24 cellular contexts compared by ENCODE assay signal in genomic region chr9:134053941-134054761, GRCh38. TPM values are rescaled to one million over a fixed set of nuclear protein-coding genes. Genes with fewer than 3 reads are reported as not detected.
DNase-seq lines count a peak whose midpoint lies in the region; ATAC-seq, FAIRE-seq and TF ChIP-seq lines count a peak whose summit lies in the region.
"Had no signal": no experiment of that assay in that cellular context is flagged by ENCODE, and none has a peak within 500 bp of the region (broad histone marks: within the 10 kb centered on the region; RNA-seq: fewer than 3 reads in every experiment).

No MANE protein-coding gene starts in this region.

- H3K4me2 ChIP-seq in K562 (ENCODE audit: insufficient read depth, low read length): no peak overlapping the region
- no peak overlapping the region for H3K4me2 ChIP-seq in HepG2 (ENCODE audit: low read depth, low read length)

- H3K9me3 ChIP-seq in K562 (replicated peaks; ENCODE audit: control insufficient read depth, insufficient read depth, low read depth, low read length) (no peaks in the 10 kb centered on the region), HepG2 (ENCODE audit: low read length) (no peaks in the 10 kb centered on the region), sigmoid colon (no peaks in the 10 kb centered on the region)

- POLR2A ChIA-PET in K562 (lab: Yijun Ruan, JAX): no interaction called here
- POLR2A ChIA-PET in HepG2 (lab: Yijun Ruan, JAX): no interaction called here

- FAIRE-seq in K562 (lab: Jason Lieb, UNC) (no peak), HepG2 (lab: Jason Lieb, UNC) (no peak)
- FAIRE-seq: GM12878, TTC549 had no signal

- no peak overlapping the region for H2AFZ ChIP-seq in K562 (ENCODE audit: low read depth, low read length)
- H2AFZ ChIP-seq in HepG2 (ENCODE audit: low read length): no peak overlapping the region

- TF ChIP-seq EP300 in K562 (IDR thresholded peaks at IDR 0.05; ENCODE audit: low read length) (no peak), HepG2 (IDR thresholded peaks at IDR 0.05; ENCODE audit: low read depth in 2 of 2, low read length in 2 of 2) (no peak), HepG2 (CRISPR knock-in tag; IDR thresholded peaks at IDR 0.05; ENCODE audit: borderline replicate concordance) (no peak), sigmoid colon (IDR thresholded peaks at IDR 0.05) (no peak)

- H3K4me1 ChIP-seq in K562 (replicated peaks in 1 of 2; ENCODE audit: control insufficient read depth in 2 of 2, insufficient read depth in 2 of 2, low read length in 2 of 2): peaks cover 0 to 57% of the 10 kb centered on the region in 2 experiments; a peak in 2 of 5 replicates
- H3K4me1 ChIP-seq in HepG2 (ENCODE audit: insufficient read depth, low read length): peaks cover 38% of the 10 kb centered on the region
- peaks cover 0 to 54% (median 48%) of the 10 kb centered on the region in 4 donors for H3K4me1 ChIP-seq in sigmoid colon

- H3K4me3 Mint-ChIP-seq in activated CD8-positive, alpha-beta memory T cell treated with anti-CD3 and anti-CD28 coated beads, Interleukin-2, amount 10 ng/mL, durations not matched to agents 7 days and 5 days: no peak overlapping the region
- H3K4me3 Mint-ChIP-seq: nephron; stimulated activated naive CD8-positive, alpha-beta T cell treated with anti-CD3 and anti-CD28 coated beads, Interleukin-15, amount 100 ng/mL, for 72 hours; T-cell; type B pancreatic cell had no signal

- H3K27me3 ChIP-seq in K562 (ENCODE audit: control insufficient read depth in 2 of 2, insufficient read depth in 2 of 2, low read length in 2 of 2): no peaks in the 10 kb centered on the region
- H3K27me3 ChIP-seq in HepG2 (ENCODE audit: control insufficient read depth in 1 of 2, insufficient read depth in 2 of 2, low read length in 2 of 2): no peaks in the 10 kb centered on the region
- H3K27me3 ChIP-seq in sigmoid colon: no peaks in the 10 kb centered on the region

- in situ Hi-C loops in K562 (cut with MboI) (no loop called here), HepG2 (cut with HindIII; ENCODE audit: extremely low pct_ligation_motif_present, low pct_unique_long_range_greater_than_20kb) (no loop called here)

- H3K9me3 Mint-ChIP-seq in activated CD8-positive, alpha-beta memory T cell treated with anti-CD3 and anti-CD28 coated beads, Interleukin-2, amount 10 ng/mL, durations not matched to agents 7 days and 5 days (ENCODE audit: low read depth): no peaks in the 10 kb centered on the region
- H3K9me3 Mint-ChIP-seq: nephron; stimulated activated naive CD8-positive, alpha-beta T cell treated with anti-CD3 and anti-CD28 coated beads, Interleukin-15, amount 100 ng/mL, for 72 hours; T-cell; type B pancreatic cell had no signal

- peak overlapping the region in 1 of 2 experiments; percentile 45; a peak in 1 of 4 replicates for H3K9ac ChIP-seq in K562 (ENCODE audit: insufficient read depth in 1 of 2, low read depth in 2 of 2, low read length in 2 of 2)
- no peak overlapping the region for H3K9ac ChIP-seq in HepG2 (ENCODE audit: insufficient read depth, low read depth, low read length)

- CTCF ChIA-PET in activated CD8-positive, alpha-beta memory T cell treated with anti-CD3 and anti-CD28 coated beads, Interleukin-2, amount 10 ng/mL, durations not matched to agents 7 days and 5 days (lab: Charles Lee): no interaction called here
- CTCF ChIA-PET in K562 (lab: Yijun Ruan, JAX; ENCODE audit: low intra/inter-chr PET ratio): no interaction called here
- CTCF ChIA-PET in HepG2 (lab: Yijun Ruan, JAX; ENCODE audit: low intra/inter-chr PET ratio, low total read pairs): no interaction called here

- H3K79me2 ChIP-seq in K562 (ENCODE audit: control insufficient read depth, insufficient read depth, low read length): peaks cover 23% of the 10 kb centered on the region
- H3K79me2 ChIP-seq in HepG2 (ENCODE audit: insufficient read depth, low read length): peaks cover 53% of the 10 kb centered on the region

- H3K27ac ChIP-seq in K562 (ENCODE audit: extremely low read depth, low read depth, low read length) (no peak overlapping the region), HepG2 (ENCODE audit: extremely low read length, insufficient read depth, low read length) (no peak overlapping the region), sigmoid colon (no peak overlapping the region)

- intact Hi-C loops in K562 (cut with micrococcal nuclease): no loop called here
- intact Hi-C loops in HepG2 (cut with micrococcal nuclease; ENCODE audit: unreplicated experiment): no loop called here
- intact Hi-C loops in sigmoid colon (cut with DNase I): no loop called here

- no peak for TF ChIP-seq CTCF in K562 (IDR thresholded peaks at IDR 0.05 in 2 of 3, conservative IDR thresholded peaks at IDR 0.05 in 1 of 3; ENCODE audit: insufficient read depth in 2 of 3, low read depth in 1 of 3, low read length in 3 of 3)
- TF ChIP-seq CTCF in HepG2 (CRISPR knock-in tag; IDR thresholded peaks at IDR 0.05): no peak
- no peak for TF ChIP-seq CTCF in sigmoid colon (IDR thresholded peaks at IDR 0.05)

- DNase-seq in activated CD8-positive, alpha-beta memory T cell treated with anti-CD3 and anti-CD28 coated beads, Interleukin-2, amount 50 U/mL, for 4 hours: peak; percentile 10
- DNase-seq in activated CD8-positive, alpha-beta memory T cell treated with anti-CD3 and anti-CD28 coated beads, Interleukin-2, amount 10 ng/mL, durations not matched to agents 7 days and 5 days: no peak
- no peak for DNase-seq in K562 (ENCODE audit: extremely low read depth in 1 of 4, low spot score in 3 of 4)
- no peak for DNase-seq in HepG2 (ENCODE audit: low spot score)
- peak; percentile 63 for DNase-seq in sigmoid colon
- DNase-seq in C1 segment of cervical spinal cord (lab: John Stamatoyannopoulos, UW): no peak
- DNase-seq: 8988T; activated CD4-positive, alpha-beta T cell treated with anti-CD3 and anti-CD28 coated beads for 4 hours; cortex of kidney; DND-41; Kasumi-1; NCI-H187; NCI-H226; NCI-H748 treated with DMSO at 0.1 percent for 48 hours; SHP77 treated with DMSO at 0.1 percent for 48 hours; stimulated activated naive CD8-positive, alpha-beta T cell treated with anti-CD3 and anti-CD28 coated beads, Interleukin-15, amount 100 ng/mL, for 72 hours; T-cell had no signal

- no peak for ATAC-seq in activated CD8-positive, alpha-beta memory T cell treated with anti-CD3 and anti-CD28 coated beads, Interleukin-2, amount 10 ng/mL, durations not matched to agents 7 days and 5 days
- ATAC-seq in K562: no peak
- ATAC-seq in HepG2: no peak
- ATAC-seq in GM21576 (IDR thresholded peaks at IDR 0.05; ENCODE audit: unreplicated experiment): no peak
- ATAC-seq in HG02798 (IDR thresholded peaks at IDR 0.05; ENCODE audit: poor library complexity, unreplicated experiment): no peak
- ATAC-seq: GM12878; left colon; stimulated activated naive CD8-positive, alpha-beta T cell treated with anti-CD3 and anti-CD28 coated beads, Interleukin-15, amount 100 ng/mL, for 72 hours; T-cell had no signal

- no peaks in the 10 kb centered on the region for H3K9me1 ChIP-seq in K562 (ENCODE audit: control insufficient read depth, insufficient read depth, low read length)

- 92% methylated on average over 21 of the region's 44 CpGs for WGBS in K562 (ENCODE audit: insufficient coverage, low coverage, missing lambda C conversion rate)
- 96% methylated on average over 23 of the region's 44 CpGs for WGBS in HepG2 (ENCODE audit: low lambda C conversion rate)
- 91 to 92% methylated on average over 44 of the region's 44 CpGs for WGBS in sigmoid colon, 2 donors

- H3K27ac Mint-ChIP-seq in activated CD8-positive, alpha-beta memory T cell treated with anti-CD3 and anti-CD28 coated beads, Interleukin-2, amount 10 ng/mL, durations not matched to agents 7 days and 5 days: no peak overlapping the region
- H3K27ac Mint-ChIP-seq: T-cell, type B pancreatic cell had no signal

- TF ChIP-seq POLR2A in K562 (conservative IDR thresholded peaks at IDR 0.05) (no peak), HepG2 (IDR thresholded peaks at IDR 0.05; ENCODE audit: insufficient read depth in 1 of 2, low read depth in 2 of 2, low read length in 2 of 2) (no peak), sigmoid colon (IDR thresholded peaks at IDR 0.05) (no peak)

- no peak overlapping the region for H3K4me3 ChIP-seq in K562
- no peak overlapping the region for H3K4me3 ChIP-seq in HepG2 (replicated peaks in 1 of 3; ENCODE audit: insufficient read depth in 1 of 3, low read depth in 2 of 3, low read length in 3 of 3)
- H3K4me3 ChIP-seq in sigmoid colon: no peak overlapping the region
- H3K4me3 ChIP-seq: GM12878 had no signal

- H3K36me3 Mint-ChIP-seq in activated CD8-positive, alpha-beta memory T cell treated with anti-CD3 and anti-CD28 coated beads, Interleukin-2, amount 10 ng/mL, durations not matched to agents 7 days and 5 days: peaks cover 3% of the 10 kb centered on the region
- H3K36me3 Mint-ChIP-seq: type B pancreatic cell had no signal

- H3K36me3 ChIP-seq in K562 (ENCODE audit: control insufficient read depth, insufficient read depth, low read length) (peaks cover 35% of the 10 kb centered on the region; the same call in 1 of the 3 replicates), HepG2 (replicated peaks in 1 of 2; ENCODE audit: control insufficient read depth in 1 of 2, insufficient read depth in 2 of 2, low read length in 2 of 2) (peaks cover 27 to 44% of the 10 kb centered on the region in 2 experiments; a peak in 4 of 5 replicates), sigmoid colon (peaks cover 16 to 45% (median 34%) of the 10 kb centered on the region in 4 donors)

- no peaks in the 10 kb centered on the region for H3K27me3 Mint-ChIP-seq in activated CD8-positive, alpha-beta memory T cell treated with anti-CD3 and anti-CD28 coated beads, Interleukin-2, amount 10 ng/mL, durations not matched to agents 7 days and 5 days
- H3K27me3 Mint-ChIP-seq: stimulated activated naive CD8-positive, alpha-beta T cell treated with anti-CD3 and anti-CD28 coated beads, Interleukin-15, amount 100 ng/mL, for 72 hours; T-cell; type B pancreatic cell had no signal

- TF ChIP-seq RAD21 in K562 (CRISPR knock-in tag; conservative IDR thresholded peaks at IDR 0.05 in 1 of 2, IDR thresholded peaks at IDR 0.05 in 1 of 2) (no peak), HepG2 (CRISPR knock-in tag; IDR thresholded peaks at IDR 0.05) (no peak)

- H4K20me1 ChIP-seq in K562 (replicated peaks; ENCODE audit: control insufficient read depth, insufficient read depth, low read length) (peaks cover 21% of the 10 kb centered on the region), HepG2 (ENCODE audit: insufficient read depth, low read length) (no peaks in the 10 kb centered on the region)

- no peaks in the 10 kb centered on the region for H3K4me1 Mint-ChIP-seq in activated CD8-positive, alpha-beta memory T cell treated with anti-CD3 and anti-CD28 coated beads, Interleukin-2, amount 10 ng/mL, durations not matched to agents 7 days and 5 days

- BruUV-seq in K562 (replicated peaks; lab: Mats Ljungman, UMichigan) (no TSS peak), HepG2 (replicated peaks; lab: Mats Ljungman, UMichigan) (no TSS peak)

RNA-seq across cellular contexts. Expression of gene BRD3, which starts 13.7 kb away (rescaled TPM):
- total RNA-seq in activated CD8-positive, alpha-beta memory T cell treated with anti-CD3 and anti-CD28 coated beads, Interleukin-2, amount 10 ng/mL, durations not matched to agents 7 days and 5 days: 10 to 100 TPM; 33.3 to 43.5 TPM
- 18.5 and 32.2 TPM in 2 replicates for total RNA-seq in K562 (2011; cell fraction: chromatin; rRNA removed; ENCODE audit: low replicate concordance)
- 19.6 and 19.7 TPM in 2 replicates for total RNA-seq in K562 (2011; cell fraction: nucleolus; rRNA removed)
- total RNA-seq in K562 (2011; cell fraction: nucleoplasm; rRNA removed): 11.3 and 13.2 TPM in 2 replicates
- 10.9 and 13.4 TPM in 2 replicates for total RNA-seq in K562 (2014; rRNA removed)
- 2.8 and 3.5 TPM in 2 replicates for total RNA-seq in K562 (2014; rRNA removed; fragmentation: Illumina TruSeq; extraction: Trizol)
- 4.2 and 5.9 TPM in 2 replicates for total RNA-seq in K562 (2015; rRNA removed; fragmentation: Illumina TruSeq; extraction: Trizol)
- total RNA-seq in K562 (2021): 37.1 and 38.1 TPM in 2 replicates
- polyA plus RNA-seq in K562 (2011; rRNA removed): 4.0 and 4.9 TPM in 2 replicates
- polyA plus RNA-seq in K562 (2011; cell fraction: cytosol; rRNA removed): 3.6 and 8.4 TPM in 2 replicates
- polyA plus RNA-seq in K562 (2011; cell fraction: nucleus; rRNA removed): 9.8 and 12.8 TPM in 2 replicates
- polyA plus RNA-seq in K562 (2012): 13.7 and 16.2 TPM in 2 replicates
- 7.1 and 11.4 TPM in 2 replicates for polyA plus RNA-seq in K562 (2014; fragmentation: Illumina TruSeq; extraction: Trizol)
- 1 to 10 TPM in 1 of 2 experiments, under 1 TPM in 1; 0.82 to 3.1 TPM for polyA plus RNA-seq in K562 (2014; fragmentation: Nextera tagmentation; extraction: Ambion mirVana)
- 8.5 and 8.8 TPM in 2 replicates for polyA plus RNA-seq in K562 (2014; rRNA removed)
- polyA minus RNA-seq in K562 (2011; rRNA and poly(A)+ RNA removed): 5.2 and 5.5 TPM in 2 replicates
- polyA minus RNA-seq in K562 (2011; cell fraction: cytosol; rRNA and poly(A)+ RNA removed): 22.5 and 23.8 TPM in 2 replicates
- 8.8 and 10.9 TPM in 2 replicates for polyA minus RNA-seq in K562 (2011; cell fraction: nucleus; rRNA and poly(A)+ RNA removed)
- total RNA-seq in HepG2 (2016; rRNA removed; fragmentation: Illumina TruSeq; extraction: Trizol): 5.9 and 11.2 TPM in 2 replicates
- total RNA-seq in HepG2 (2016; cell fraction: cytosol; rRNA removed; fragmentation: Illumina TruSeq; extraction: Trizol; ENCODE audit: low read depth): 1.2 TPM in 2 replicates
- total RNA-seq in HepG2 (2016; cell fraction: insoluble cytoplasmic fraction; rRNA removed; fragmentation: Illumina TruSeq; extraction: Trizol): 7.7 and 8.4 TPM in 2 replicates
- total RNA-seq in HepG2 (2016; cell fraction: membrane; rRNA removed; fragmentation: Illumina TruSeq; extraction: Trizol): 4.3 and 4.8 TPM in 2 replicates
- 8.6 and 9.0 TPM in 2 replicates for total RNA-seq in HepG2 (2016; cell fraction: nucleus; rRNA removed; fragmentation: Illumina TruSeq; extraction: Trizol)
- 12.8 and 12.9 TPM in 2 replicates for polyA plus RNA-seq in HepG2 (2011; rRNA removed)
- 7.3 and 8.3 TPM in 2 replicates for polyA plus RNA-seq in HepG2 (2011; cell fraction: cytosol; rRNA removed)
- polyA plus RNA-seq in HepG2 (2011; cell fraction: nucleus; rRNA removed): 33.7 and 42.3 TPM in 2 replicates
- polyA plus RNA-seq in HepG2 (2012): 22.7 and 27.4 TPM in 2 replicates
- polyA plus RNA-seq in HepG2 (2016; cell fraction: cytosol; fragmentation: Illumina TruSeq; extraction: Trizol; ENCODE audit: low read depth): 1.8 and 2.3 TPM in 2 replicates
- polyA plus RNA-seq in HepG2 (2016; cell fraction: insoluble cytoplasmic fraction; fragmentation: Illumina TruSeq; extraction: Trizol; ENCODE audit: low read depth): 12.6 and 17.1 TPM in 2 replicates
- polyA plus RNA-seq in HepG2 (2016; cell fraction: membrane; fragmentation: Illumina TruSeq; extraction: Trizol; ENCODE audit: low read depth): 4.3 and 4.6 TPM in 2 replicates
- 21.2 and 21.4 TPM in 2 replicates for polyA plus RNA-seq in HepG2 (2016; cell fraction: nucleus; fragmentation: Illumina TruSeq; extraction: Trizol; ENCODE audit: insufficient read depth, low read depth)
- 15.0 and 25.5 TPM in 2 replicates for polyA minus RNA-seq in HepG2 (2011; rRNA and poly(A)+ RNA removed; ENCODE audit: low replicate concordance)
- 23.5 and 27.0 TPM in 2 replicates for polyA minus RNA-seq in HepG2 (2011; cell fraction: cytosol; rRNA and poly(A)+ RNA removed)
- polyA minus RNA-seq in HepG2 (2011; cell fraction: nucleus; rRNA and poly(A)+ RNA removed): 13.3 and 16.8 TPM in 2 replicates
- 10 to 100 TPM; 21.8 to 34.5 (median 25.7) TPM for total RNA-seq in sigmoid colon
- 10 to 100 TPM in 1 of 3 donors, 1 to 10 TPM in 2; 4.4 to 14.9 (median 5.4) TPM for polyA plus RNA-seq in sigmoid colon

RNA-seq across cellular contexts. Expression of gene BRD3OS, which starts 28.9 kb away (rescaled TPM):
- total RNA-seq in activated CD8-positive, alpha-beta memory T cell treated with anti-CD3 and anti-CD28 coated beads, Interleukin-2, amount 10 ng/mL, durations not matched to agents 7 days and 5 days: 10 to 100 TPM; 12.5 to 14.5 TPM
- 5.2 and 12.0 TPM in 2 replicates for total RNA-seq in K562 (2011; cell fraction: chromatin; rRNA removed; ENCODE audit: low replicate concordance)
- 5.4 and 7.3 TPM in 2 replicates for total RNA-seq in K562 (2011; cell fraction: nucleolus; rRNA removed)
- total RNA-seq in K562 (2011; cell fraction: nucleoplasm; rRNA removed): 7.1 and 8.9 TPM in 2 replicates
- total RNA-seq in K562 (2014; rRNA removed): 7.5 and 10.3 TPM in 2 replicates
- total RNA-seq in K562 (2014; rRNA removed; fragmentation: Illumina TruSeq; extraction: Trizol): 4.8 and 4.9 TPM in 2 replicates
- total RNA-seq in K562 (2015; rRNA removed; fragmentation: Illumina TruSeq; extraction: Trizol): 3.1 and 3.4 TPM in 2 replicates
- total RNA-seq in K562 (2021): 8.7 and 9.2 TPM in 2 replicates
- 4.1 and 5.9 TPM in 2 replicates for polyA plus RNA-seq in K562 (2011; rRNA removed)
- 4.6 and 5.2 TPM in 2 replicates for polyA plus RNA-seq in K562 (2011; cell fraction: cytosol; rRNA removed)
- polyA plus RNA-seq in K562 (2011; cell fraction: nucleus; rRNA removed): 4.3 and 6.5 TPM in 2 replicates
- 5.6 and 8.1 TPM in 2 replicates for polyA plus RNA-seq in K562 (2012)
- polyA plus RNA-seq in K562 (2014; fragmentation: Illumina TruSeq; extraction: Trizol): 7.9 and 8.6 TPM in 2 replicates
- 1 to 10 TPM; 1.1 to 1.7 TPM for polyA plus RNA-seq in K562 (2014; fragmentation: Nextera tagmentation; extraction: Ambion mirVana)
- polyA plus RNA-seq in K562 (2014; rRNA removed): 6.4 and 10.3 TPM in 2 replicates
- 2.5 and 3.2 TPM in 2 replicates for polyA minus RNA-seq in K562 (2011; rRNA and poly(A)+ RNA removed)
- 4.4 and 7.0 TPM in 2 replicates for polyA minus RNA-seq in K562 (2011; cell fraction: cytosol; rRNA and poly(A)+ RNA removed)
- polyA minus RNA-seq in K562 (2011; cell fraction: nucleus; rRNA and poly(A)+ RNA removed): 4.0 and 4.4 TPM in 2 replicates
- 4.9 and 5.0 TPM in 2 replicates for total RNA-seq in HepG2 (2016; rRNA removed; fragmentation: Illumina TruSeq; extraction: Trizol)
- total RNA-seq in HepG2 (2016; cell fraction: cytosol; rRNA removed; fragmentation: Illumina TruSeq; extraction: Trizol; ENCODE audit: low read depth): 2.6 and 4.1 TPM in 2 replicates
- 4.9 and 5.5 TPM in 2 replicates for total RNA-seq in HepG2 (2016; cell fraction: insoluble cytoplasmic fraction; rRNA removed; fragmentation: Illumina TruSeq; extraction: Trizol)
- 10.3 and 11.9 TPM in 2 replicates for total RNA-seq in HepG2 (2016; cell fraction: membrane; rRNA removed; fragmentation: Illumina TruSeq; extraction: Trizol)
- total RNA-seq in HepG2 (2016; cell fraction: nucleus; rRNA removed; fragmentation: Illumina TruSeq; extraction: Trizol): 3.1 and 4.3 TPM in 2 replicates
- 3.9 and 5.7 TPM in 2 replicates for polyA plus RNA-seq in HepG2 (2011; rRNA removed)
- polyA plus RNA-seq in HepG2 (2011; cell fraction: cytosol; rRNA removed): 3.3 and 4.0 TPM in 2 replicates
- 3.3 and 3.7 TPM in 2 replicates for polyA plus RNA-seq in HepG2 (2011; cell fraction: nucleus; rRNA removed)
- 2.3 and 2.6 TPM in 2 replicates for polyA plus RNA-seq in HepG2 (2012)
- polyA plus RNA-seq in HepG2 (2016; cell fraction: cytosol; fragmentation: Illumina TruSeq; extraction: Trizol; ENCODE audit: low read depth): 4.5 and 6.0 TPM in 2 replicates
- 5.4 and 5.8 TPM in 2 replicates for polyA plus RNA-seq in HepG2 (2016; cell fraction: insoluble cytoplasmic fraction; fragmentation: Illumina TruSeq; extraction: Trizol; ENCODE audit: low read depth)
- polyA plus RNA-seq in HepG2 (2016; cell fraction: membrane; fragmentation: Illumina TruSeq; extraction: Trizol; ENCODE audit: low read depth): 8.8 and 10.1 TPM in 2 replicates
- polyA plus RNA-seq in HepG2 (2016; cell fraction: nucleus; fragmentation: Illumina TruSeq; extraction: Trizol; ENCODE audit: insufficient read depth, low read depth): 4.3 and 5.4 TPM in 2 replicates
- 5.6 and 12.7 TPM in 2 replicates for polyA minus RNA-seq in HepG2 (2011; rRNA and poly(A)+ RNA removed; ENCODE audit: low replicate concordance)
- 2.5 and 3.1 TPM in 2 replicates for polyA minus RNA-seq in HepG2 (2011; cell fraction: cytosol; rRNA and poly(A)+ RNA removed)
- polyA minus RNA-seq in HepG2 (2011; cell fraction: nucleus; rRNA and poly(A)+ RNA removed): 1.5 and 2.1 TPM in 2 replicates
- 10 to 100 TPM; 11.7 to 19.4 (median 12.7) TPM for total RNA-seq in sigmoid colon
- polyA plus RNA-seq in sigmoid colon: 1 to 10 TPM; 3.9 to 7.8 (median 4.2) TPM

Comparison
In these comparisons a context has a peak if more than half of its experiments do, and no peak if none do; other contexts are left out.
1. DNase-seq: peak in activated CD8-positive, alpha-beta memory T cell treated with anti-CD3 and anti-CD28 coated beads, Interleukin-2, amount 50 U/mL, for 4 hours (single experiment) and sigmoid colon (single experiment); none in activated CD8-positive, alpha-beta memory T cell treated with anti-CD3 and anti-CD28 coated beads, Interleukin-2, amount 10 ng/mL, durations not matched to agents 7 days and 5 days (single experiment), K562 (0 of 4), HepG2 (single experiment) and C1 segment of cervical spinal cord (0 of 14).